In genomic region chr13:19586904-19587634, GRCh38 we compare ENCODE assay signal across 8 cellular contexts. TPM values are rescaled to one million over a fixed set of nuclear protein-coding genes. Genes with fewer than 3 reads are reported as not detected.
A peak's percentile ranks its signal among the peaks of the same experiment; 100 is the strongest.
DNase-seq lines count a peak whose midpoint lies in the region; FAIRE-seq and TF ChIP-seq lines count a peak whose summit lies in the region.

No MANE protein-coding gene starts in this region.

- H3K4me1 ChIP-seq in thyroid gland, result peaks cover 0 to 4% of the 10 kb centered on the region in 2 donors

- no peaks in the 10 kb centered on the region for H3K36me3 ChIP-seq in thyroid gland

- no peaks in the 10 kb centered on the region for H3K9me3 ChIP-seq in thyroid gland

- DNase-seq in GM18507 (ENCODE audit: extremely low spot score, insufficient read length, low read depth) (no peak), HFFc6 (peak; percentile 76), NCI-H526 (lab: John Stamatoyannopoulos, UW) (peak; percentile 72 to 79), germinal center (ENCODE audit: low spot score) (peak; percentile 57), thyroid gland (no peak), globus pallidus (ENCODE audit: low spot score) (no peak)
- peak; percentile 86 for DNase-seq in activated CD8-positive, alpha-beta memory T cell treated with anti-CD3 and anti-CD28 coated beads for 24 hours
- DNase-seq in stimulated activated CD8-positive, alpha-beta memory T cell treated with anti-CD3 and anti-CD28 coated beads, Interleukin-12 subunit alpha, Interleukin-12 subunit beta, amount 100 ng/mL, for 24 hours (ENCODE audit: extremely low read depth), result peak; percentile 48

- intact Hi-C loops in thyroid gland (cut with DNase I), result no loop called here

- H3K4me3 Mint-ChIP-seq in HFFc6, result peak overlapping the region; percentile 59

- no peaks in the 10 kb centered on the region; the same call in none of the 2 replicates for H3K27me3 Mint-ChIP-seq in HFFc6 (ENCODE audit: insufficient read depth)

- no peaks in the 10 kb centered on the region for H3K9me3 Mint-ChIP-seq in HFFc6

- peak; percentile 96 for FAIRE-seq in GM18507 (lab: Jason Lieb, UNC)

- H3K27ac ChIP-seq in thyroid gland, result no peak overlapping the region

- no peak overlapping the region for H3K4me3 ChIP-seq in thyroid gland (replicated peaks in 1 of 3)

- H3K27me3 ChIP-seq in thyroid gland, result no peaks in the 10 kb centered on the region

- TF ChIP-seq POLR2A in thyroid gland (IDR thresholded peaks at IDR 0.05), result no peak

- H3K36me3 Mint-ChIP-seq in HFFc6 (ENCODE audit: low read depth), result no peaks in the 10 kb centered on the region

- WGBS in thyroid gland, 2 donors, result 45 to 46% methylated on average over 17 of the region's 17 CpGs

- TF ChIP-seq CTCF in HFFc6 (IDR thresholded peaks at IDR 0.05) (no peak), thyroid gland (IDR thresholded peaks at IDR 0.05) (no peak)

- H3K4me1 Mint-ChIP-seq in HFFc6 (ENCODE audit: low read depth), result peaks cover 34% of the 10 kb centered on the region

- peak overlapping the region; percentile 77; the same call in 1 of the 2 replicates for H3K27ac Mint-ChIP-seq in HFFc6

RNA-seq across cellular contexts. Expression of gene TPTE2, which starts 25.7 kb away (rescaled TPM):
- under 1 TPM in 1 of 6 experiments, not detected in 5; 0.09 TPM for total RNA-seq in HFFc6 (2021; fragmentation: NEBNext Ultra II Directional; extraction: Animal tissue kit (Norgen Biotek cat#: 25700))
- total RNA-seq in thyroid gland, result not detected

RNA-seq across cellular contexts. Expression of gene MPHOSPH8, which starts 46.4 kb away (rescaled TPM):
- 10 to 100 TPM; 19.2 to 23.7 (median 20.7) TPM for total RNA-seq in HFFc6 (2021; fragmentation: NEBNext Ultra II Directional; extraction: Animal tissue kit (Norgen Biotek cat#: 25700))
- total RNA-seq in thyroid gland, result 10 to 100 TPM; 28.7 to 35.1 (median 31.7) TPM

Comparison
In these comparisons a context has a peak if more than half of its experiments do, and no peak if none do; other contexts are left out.
1. DNase-seq: peak in HFFc6 (single experiment), NCI-H526 (2 of 2), activated CD8-positive, alpha-beta memory T cell treated with anti-CD3 and anti-CD28 coated beads for 24 hours (single experiment), germinal center (single experiment) and stimulated activated CD8-positive, alpha-beta memory T cell treated with anti-CD3 and anti-CD28 coated beads, Interleukin-12 subunit alpha, Interleukin-12 subunit beta, amount 100 ng/mL, for 24 hours (single experiment); none in GM18507 (single experiment), thyroid gland (0 of 2) and globus pallidus (single experiment).